Comparison of ENCODE assay signal across 9 cellular contexts in genomic region chr2:65420712-65421431, GRCh38. TPM values are rescaled to one million over a fixed set of nuclear protein-coding genes. Genes with fewer than 3 reads are reported as not detected.
DNase-seq lines count a peak whose midpoint lies in the region; ATAC-seq and FAIRE-seq lines count a peak whose summit lies in the region.
"Had no signal": no experiment of that assay in that cellular context is flagged by ENCODE, and none has a peak within 500 bp of the region (broad histone marks: within the 10 kb centered on the region; RNA-seq: fewer than 3 reads in every experiment).

No MANE protein-coding gene starts in this region.

- FAIRE-seq in urothelium cell line (lab: Jason Lieb, UNC) = no peak
- FAIRE-seq: A204.1 had no signal

- peak; percentile 75 for ATAC-seq in HG03066 (IDR thresholded peaks at IDR 0.05; ENCODE audit: low read depth, unreplicated experiment)

- DNase-seq in NCI-H2227 (lab: John Stamatoyannopoulos, UW; ENCODE audit: unreplicated experiment) = peak; percentile 9
- no peak for DNase-seq in NCI-H2227 treated with DMSO at 0.1 percent for 48 hours (lab: John Stamatoyannopoulos, UW)
- peak; percentile 85 for DNase-seq in SIG-M5 treated with dmso at 0.1 percent for 504 hours (lab: John Stamatoyannopoulos, UW; ENCODE audit: unreplicated experiment)
- peak; percentile 69 for DNase-seq in glomerular endothelial cell (ENCODE audit: extremely low read depth, low read depth, low spot score)
- peak; percentile 53 for DNase-seq in urothelium cell line (ENCODE audit: low spot score)
- DNase-seq in effector CD4-positive, alpha-beta T cell = no peak
- DNase-seq in NCI-H2171 (lab: John Stamatoyannopoulos, UW) = no peak

RNA-seq across cellular contexts. Expression of gene SPRED2, which starts 11.5 kb away (rescaled TPM):
- 11.9 and 14.6 TPM in 2 replicates for total RNA-seq in glomerular endothelial cell

Comparison
In these comparisons a context has a peak if more than half of its experiments do, and no peak if none do; other contexts are left out.
1. DNase-seq: peak in NCI-H2227 (single experiment), SIG-M5 treated with dmso at 0.1 percent for 504 hours (single experiment), glomerular endothelial cell (single experiment) and urothelium cell line (single experiment); none in NCI-H2227 treated with DMSO at 0.1 percent for 48 hours (single experiment), effector CD4-positive, alpha-beta T cell (single experiment) and NCI-H2171 (single experiment).